In the genomic region with DNA sequence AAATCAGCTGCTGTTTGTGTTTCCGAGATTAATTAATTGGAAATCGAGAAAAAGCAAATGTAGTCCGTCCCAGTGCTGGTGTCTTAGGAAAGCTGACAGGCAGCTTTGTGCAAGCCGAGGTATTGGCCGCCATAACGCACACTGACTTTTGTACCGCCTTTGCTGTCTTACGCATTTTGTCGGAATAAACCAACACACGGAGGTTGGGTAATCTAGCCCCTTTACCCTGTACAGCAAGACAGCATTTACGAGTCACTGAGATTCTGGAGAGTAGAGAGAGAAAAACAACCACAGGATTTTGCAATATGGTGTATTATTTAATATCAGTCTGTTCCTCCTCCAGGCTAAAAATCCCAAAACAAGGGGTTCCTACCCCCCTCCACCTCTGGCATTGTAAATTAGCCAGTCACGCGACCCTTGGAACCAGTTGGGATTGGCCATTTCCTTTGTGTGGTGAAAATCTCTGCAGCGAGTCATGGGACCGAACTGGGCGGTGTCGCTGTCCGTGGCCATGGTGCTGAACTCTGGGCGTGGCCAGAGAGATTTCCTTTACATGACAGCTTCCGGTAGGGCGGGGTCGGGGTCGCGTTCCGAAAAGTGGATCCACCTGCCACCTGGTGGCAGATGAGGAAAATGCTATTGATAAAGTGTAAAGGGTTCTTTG, we compare ENCODE assay signal across 1 cellular context.
A peak's percentile ranks its signal among the peaks of the same experiment; 100 is the strongest.
TF ChIP-seq lines count a peak whose summit lies in the region.

No MANE protein-coding gene starts in this region.

TF ChIP-seq in IMR-90, 13 proteins besides CTCF, POLR2A, EP300 and RAD21:
- peak; percentile 11; the same call in 1 of the 2 replicates for TF ChIP-seq SMC3 (IDR thresholded peaks at IDR 0.05; ENCODE audit: low read depth, low read length)
- no peak for TF ChIP-seq RFX5 (IDR thresholded peaks at IDR 0.05; ENCODE audit: low read depth, low read length)
